In the genomic region with DNA sequence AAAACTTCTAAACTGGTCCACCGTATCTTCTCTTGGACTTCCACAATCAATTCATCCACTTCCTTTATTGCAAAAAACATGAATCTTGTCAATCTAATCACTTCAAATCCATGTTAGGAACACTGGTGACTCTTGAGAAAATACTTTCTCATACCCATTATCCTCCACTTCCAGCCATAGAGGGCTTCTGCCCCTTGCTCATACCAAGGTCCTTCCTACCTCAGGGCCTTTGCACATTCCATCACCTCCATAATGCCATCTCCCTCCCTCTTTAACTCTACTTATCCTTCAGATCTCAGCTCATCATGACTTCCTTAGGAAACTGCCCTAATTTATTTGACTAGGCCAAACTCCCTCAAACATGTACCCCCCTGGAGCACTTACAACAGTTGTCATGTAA, we compare ENCODE assay signal across 32 cellular contexts. TPM values are rescaled to one million over a fixed set of nuclear protein-coding genes. Genes with fewer than 3 reads are reported as not detected.
"Had no signal": no experiment of that assay in that cellular context is flagged by ENCODE, and none has a peak within 500 bp of the region (broad histone marks: within the 10 kb centered on the region; RNA-seq: fewer than 3 reads in every experiment).

No MANE protein-coding gene starts in this region.

- H3K4me1 ChIP-seq: ascending aorta had no signal

- H3K4me3 ChIP-seq: ascending aorta, cardiac muscle cell had no signal

- H3K27ac ChIP-seq: ascending aorta, cardiac muscle cell, VCaP had no signal

- FAIRE-seq: bronchial epithelial cell, TTC549 had no signal

- H3K36me3 ChIP-seq: ascending aorta, cardiac muscle cell had no signal

- ATAC-seq: activated CD4-positive, alpha-beta T cell treated with anti-CD3 and anti-CD28 coated beads for 36 hours; activated CD4-positive, CD25-positive, alpha-beta regulatory T cell treated with anti-CD3 and anti-CD28 coated beads, Interleukin-2, amount 50 U/mL, for 24 hours; activated CD8-positive, alpha-beta memory T cell treated with anti-CD3 and anti-CD28 coated beads, Interleukin-2, amount 10 ng/mL, durations not matched to agents 7 days and 5 days; activated CD8-positive, alpha-beta T cell treated with anti-CD3 and anti-CD28 coated beads, Interleukin-2, amount 10 ng/mL, durations not matched to agents 7 days and 5 days; activated naive CD8-positive, alpha-beta T cell treated with anti-CD3 and anti-CD28 coated beads, Interleukin-2, amount 50 U/mL, for 24 hours had no signal

- H3K9me3 ChIP-seq: ascending aorta had no signal

- DNase-seq: activated CD4-positive, alpha-beta memory T cell treated with anti-CD3 and anti-CD28 coated beads, Interleukin-2, amount 10 ng/mL, durations not matched to agents 7 days and 5 days; activated CD4-positive, alpha-beta T cell treated with anti-CD3 and anti-CD28 coated beads for 1 hour; activated CD4-positive, alpha-beta T cell treated with anti-CD3 and anti-CD28 coated beads for 36 hours; activated CD4-positive, alpha-beta T cell treated with anti-CD3 and anti-CD28 coated beads for 48 hours; activated CD4-positive, alpha-beta T cell treated with anti-CD3 and anti-CD28 coated beads, Interleukin-2, amount 10 ng/mL, durations not matched to agents 7 days and 5 days; activated CD4-positive, alpha-beta T cell treated with anti-CD3 and anti-CD28 coated beads, Interleukin-2, amount 50 U/mL, for 48 hours; activated CD4-positive, CD25-positive, alpha-beta regulatory T cell; activated CD8-positive, alpha-beta memory T cell treated with anti-CD3 and anti-CD28 coated beads for 24 hours; activated CD8-positive, alpha-beta memory T cell treated with anti-CD3 and anti-CD28 coated beads, Interleukin-2, amount 10 ng/mL, durations not matched to agents 7 days and 5 days; activated CD8-positive, alpha-beta memory T cell treated with anti-CD3 and anti-CD28 coated beads, Interleukin-2, amount 50 U/mL, for 48 hours; activated CD8-positive, alpha-beta T cell treated with anti-CD3 and anti-CD28 coated beads, Interleukin-2, amount 10 ng/mL, durations not matched to agents 7 days and 5 days; activated effector memory CD4-positive, alpha-beta T cell treated with Interleukin-2 at 50 U/mL for 16 hours; activated gamma-delta T cell; activated naive CD4-positive, alpha-beta T cell treated with anti-CD3 and anti-CD28 coated beads, Interleukin-2, amount 10 ng/mL, durations not matched to agents 7 days and 5 days; activated naive CD4-positive, alpha-beta T cell treated with Interleukin-2 at 50 U/mL for 16 hours; activated naive CD8-positive, alpha-beta T cell treated with anti-CD3 and anti-CD28 coated beads, Interleukin-2, amount 10 ng/mL, durations not matched to agents 7 days and 5 days; activated naive CD8-positive, alpha-beta T cell treated with anti-CD3 and anti-CD28 coated beads, Interleukin-2, amount 50 U/mL, for 24 hours; activated T-cell treated with anti-CD3 and anti-CD28 coated beads, Interleukin-2, amount 50 U/mL, for 24 hours; activated T-cell treated with anti-CD3 and anti-CD28 coated beads, Interleukin-2, amount 50 U/mL, for 48 hours; amygdala; anterior cingulate cortex; caudate nucleus; cerebellar nuclear complex; T-helper 2 cell; T-helper 9 cell had no signal

- H3K27me3 ChIP-seq: ascending aorta, cardiac muscle cell had no signal

RNA-seq across cellular contexts. Expression of a gene that starts 16.6 kb away (rescaled TPM):
- total RNA-seq: activated CD4-positive, alpha-beta memory T cell treated with anti-CD3 and anti-CD28 coated beads, Interleukin-2, amount 10 ng/mL, durations not matched to agents 7 days and 5 days; activated CD4-positive, alpha-beta T cell treated with anti-CD3 and anti-CD28 coated beads for 36 hours; activated CD4-positive, alpha-beta T cell treated with anti-CD3 and anti-CD28 coated beads, Interleukin-2, amount 10 ng/mL, durations not matched to agents 7 days and 5 days; activated CD8-positive, alpha-beta memory T cell treated with anti-CD3 and anti-CD28 coated beads, Interleukin-2, amount 10 ng/mL, durations not matched to agents 7 days and 5 days; activated CD8-positive, alpha-beta T cell treated with anti-CD3 and anti-CD28 coated beads, Interleukin-2, amount 10 ng/mL, durations not matched to agents 7 days and 5 days; activated naive CD8-positive, alpha-beta T cell treated with anti-CD3 and anti-CD28 coated beads, Interleukin-2, amount 10 ng/mL, durations not matched to agents 7 days and 5 days; activated T-helper 2 cell treated with anti-CD3 and anti-CD28 coated beads, Interferon-gamma antibody, Interleukin-2, Interleukin-4, amounts not matched to agents 10 μg/mL and 5 μg/mL and 100 μg/mL, durations not matched to agents 14 hours and 24 hours and 36 hours; bronchial epithelial cell had no signal
